1 cellular context compared by ENCODE assay signal in the genomic region with DNA sequence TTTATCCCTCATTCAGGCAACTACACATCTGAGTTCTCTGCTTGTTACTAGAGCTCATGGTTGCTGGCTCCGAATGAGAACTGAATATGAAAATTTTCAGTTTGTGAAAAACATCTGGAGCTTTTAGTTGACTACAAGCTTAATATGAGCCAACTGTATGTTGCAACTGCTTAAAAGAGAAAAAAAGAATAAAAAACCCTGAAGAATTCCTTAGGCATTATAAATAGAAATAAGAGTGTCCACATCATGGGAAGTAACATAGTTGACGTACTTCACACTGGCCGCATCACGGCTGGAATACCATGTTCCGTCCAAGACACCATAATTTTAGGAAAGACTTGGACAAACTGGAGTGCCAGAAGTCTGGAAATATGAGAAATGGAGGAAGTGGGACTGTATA.
TF ChIP-seq lines count a peak whose summit lies in the region.

No MANE protein-coding gene starts in this region.

TF ChIP-seq in GM23338, 12 proteins besides CTCF, POLR2A, EP300 and RAD21 (continued from another document):
- TF ChIP-seq ZNF462 (CRISPR knock-in tag; IDR thresholded peaks at IDR 0.05) (no peak), ETS1 (IDR thresholded peaks at IDR 0.05) (no peak), ZNF114 (CRISPR knock-in tag; IDR thresholded peaks at IDR 0.05) (no peak), EZH2 (IDR thresholded peaks at IDR 0.05; ENCODE audit: low read depth, unreplicated experiment) (no peak), EZH2phosphoT487 (IDR thresholded peaks at IDR 0.05; ENCODE audit: unreplicated experiment) (no peak), CREB1 (CRISPR knock-in tag; IDR thresholded peaks at IDR 0.05; ENCODE audit: low read depth) (no peak)
